6 cellular contexts compared by ENCODE assay signal in the genomic region with DNA sequence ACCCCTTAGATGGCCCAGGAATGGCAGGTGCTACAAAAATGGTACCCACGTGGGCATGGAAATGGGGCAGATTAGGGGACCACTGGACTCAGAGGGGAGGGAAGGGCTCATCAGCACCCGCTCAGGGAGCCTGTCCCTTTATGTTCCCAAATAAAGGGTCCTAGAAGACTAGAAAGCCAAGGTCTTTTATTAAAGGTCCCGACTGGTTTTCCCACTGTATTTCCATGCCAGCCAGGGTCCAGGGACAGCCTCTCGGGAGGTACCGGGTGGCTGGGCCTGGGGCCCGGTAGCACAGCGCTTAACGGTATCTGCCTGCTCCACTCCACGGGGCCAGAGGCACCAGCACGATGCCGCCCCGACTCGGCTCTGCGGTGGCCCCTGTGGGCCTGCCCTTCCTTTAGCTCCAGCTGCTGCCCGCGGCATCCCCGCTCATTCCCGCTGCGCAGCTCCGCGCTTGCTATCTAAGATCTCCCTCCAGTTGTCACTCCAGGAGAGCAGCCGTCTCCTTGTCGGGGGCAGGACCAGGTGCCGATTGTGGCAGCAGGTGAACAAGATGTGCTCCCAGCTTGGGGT. TPM values are rescaled to one million over a fixed set of nuclear protein-coding genes. Genes with fewer than 3 reads are reported as not detected.
DNase-seq lines count a peak whose midpoint lies in the region; ATAC-seq lines count a peak whose summit lies in the region.

No MANE protein-coding gene starts in this region.

- H3K4me1 ChIP-seq in duodenal mucosa (ENCODE audit: control insufficient read depth in 1 of 2, insufficient read depth in 2 of 2, low read length in 2 of 2) (peaks cover 20 to 24% of the 10 kb centered on the region in 2 donors), skeletal muscle satellite cell (ENCODE audit: control insufficient read depth, insufficient read depth, low read length) (peaks cover 5% of the 10 kb centered on the region)

- no peak overlapping the region for H3K27ac ChIP-seq in duodenal mucosa (ENCODE audit: low read depth, low read length)

- DNase-seq in NCI-H146 treated with DMSO at 0.1 percent for 48 hours (lab: John Stamatoyannopoulos, UW; ENCODE audit: unreplicated experiment) = peak; percentile 57

- H3K9ac ChIP-seq in duodenal mucosa (ENCODE audit: low read depth in 1 of 2, low read length in 2 of 2) = peak overlapping the region; percentile 79 to 82
- H3K9ac ChIP-seq in skeletal muscle satellite cell (ENCODE audit: low read depth, low read length) = peak overlapping the region; percentile 95

- no peaks in the 10 kb centered on the region for H3K9me3 ChIP-seq in duodenal mucosa (ENCODE audit: control insufficient read depth in 1 of 2, low read length in 2 of 2)
- no peaks in the 10 kb centered on the region for H3K9me3 ChIP-seq in skeletal muscle satellite cell (replicated peaks; ENCODE audit: low read length)

- H3K4me2 ChIP-seq in skeletal muscle satellite cell (ENCODE audit: low read length) = peak overlapping the region; percentile 99

- peaks cover 3 to 21% of the 10 kb centered on the region in 2 donors for H3K36me3 ChIP-seq in duodenal mucosa (ENCODE audit: control insufficient read depth in 1 of 2, insufficient read depth in 2 of 2, low read length in 2 of 2)
- H3K36me3 ChIP-seq in skeletal muscle satellite cell (ENCODE audit: insufficient read depth, low read length) = peaks cover 19% of the 10 kb centered on the region

- ATAC-seq in HG02973 (IDR thresholded peaks at IDR 0.05; ENCODE audit: unreplicated experiment) (no peak), HG03135 (IDR thresholded peaks at IDR 0.05; ENCODE audit: unreplicated experiment) (no peak), HG03432 (IDR thresholded peaks at IDR 0.05; ENCODE audit: unreplicated experiment) (no peak)

- H3K27me3 ChIP-seq in duodenal mucosa (ENCODE audit: control insufficient read depth in 1 of 2, insufficient read depth in 2 of 2, low read length in 2 of 2) = no peaks in the 10 kb centered on the region
- H3K27me3 ChIP-seq in skeletal muscle satellite cell (ENCODE audit: control insufficient read depth, insufficient read depth, low read length) = no peaks in the 10 kb centered on the region

- H3K4me3 ChIP-seq in duodenal mucosa (ENCODE audit: low read depth in 1 of 2, low read length in 2 of 2) (peak overlapping the region; percentile 77 to 79), skeletal muscle satellite cell (ENCODE audit: low read length) (peak overlapping the region; percentile 94)

RNA-seq across cellular contexts. Expression of gene NT5C, which starts 1.4 kb away (rescaled TPM):
- 56.5 and 75.1 TPM in 2 replicates for total RNA-seq in skeletal muscle satellite cell (2012; rRNA removed)

RNA-seq across cellular contexts. Expression of gene ARMC7, which starts 20.4 kb away (rescaled TPM):
- total RNA-seq in skeletal muscle satellite cell (2012; rRNA removed) = 1.5 and 2.3 TPM in 2 replicates

RNA-seq across cellular contexts. Expression of gene JPT1, which starts 24.2 kb away (rescaled TPM):
- total RNA-seq in skeletal muscle satellite cell (2012; rRNA removed) = 209 and 251 TPM in 2 replicates

RNA-seq across cellular contexts. Expression of gene SLC16A5, which starts 42.4 kb away (rescaled TPM):
- total RNA-seq in skeletal muscle satellite cell (2012; rRNA removed) = 4.6 and 5.7 TPM in 2 replicates

RNA-seq across cellular contexts. Expression of gene SUMO2, which starts 52.6 kb away (rescaled TPM):
- total RNA-seq in skeletal muscle satellite cell (2012; rRNA removed) = 85.9 and 93.3 TPM in 2 replicates
